1 cellular context compared by ENCODE assay signal in genomic region chr19:35716985-35717664, GRCh38.
A peak's percentile ranks its signal among the peaks of the same experiment; 100 is the strongest.
TF ChIP-seq lines count a peak whose summit lies in the region.

No MANE protein-coding gene starts in this region.

TF ChIP-seq in HepG2, 621 proteins besides CTCF, POLR2A, EP300 and RAD21 (continued from another document and continues in another):
- no peak for TF ChIP-seq ARID3A (IDR thresholded peaks at IDR 0.05; ENCODE audit: low read depth, low read length)
- peak; percentile 64; the same call in 1 of the 2 replicates for TF ChIP-seq ZNF777 (CRISPR knock-in tag; IDR thresholded peaks at IDR 0.05)
- no peak; the same call in 1 of the 2 replicates for TF ChIP-seq POGK (CRISPR knock-in tag; conservative IDR thresholded peaks at IDR 0.05)
- TF ChIP-seq ZBTB46 (CRISPR knock-in tag; IDR thresholded peaks at IDR 0.05; ENCODE audit: borderline replicate concordance): no peak
- TF ChIP-seq ZKSCAN1 (IDR thresholded peaks at IDR 0.05; ENCODE audit: low read length): peak; percentile 26; the same call in 1 of the 2 replicates
- TF ChIP-seq ZBTB34 (CRISPR knock-in tag; IDR thresholded peaks at IDR 0.05): no peak; the same call in 1 of the 2 replicates
- no peak for TF ChIP-seq CEBPB (IDR thresholded peaks at IDR 0.05; ENCODE audit: borderline replicate concordance, low read depth, low read length)
- TF ChIP-seq ZNF275 (CRISPR knock-in tag; IDR thresholded peaks at IDR 0.05; ENCODE audit: borderline replicate concordance): peak; percentile 76; the same call in 1 of the 2 replicates
- peak; percentile 43 for TF ChIP-seq MED8 (CRISPR knock-in tag; IDR thresholded peaks at IDR 0.05; ENCODE audit: insufficient replicate concordance)
- no peak for TF ChIP-seq NR3C1 (CRISPR knock-in tag; IDR thresholded peaks at IDR 0.05)
- no peak for TF ChIP-seq NAIF1 (CRISPR knock-in tag; IDR thresholded peaks at IDR 0.05; ENCODE audit: borderline replicate concordance)
- TF ChIP-seq ZNF3 (CRISPR knock-in tag; IDR thresholded peaks at IDR 0.05): no peak
- no peak for TF ChIP-seq STAT5B (CRISPR knock-in tag; IDR thresholded peaks at IDR 0.05)
- no peak for TF ChIP-seq GZF1 (CRISPR knock-in tag; IDR thresholded peaks at IDR 0.05)
- no peak for TF ChIP-seq ZNF646 (CRISPR knock-in tag; IDR thresholded peaks at IDR 0.05)
- TF ChIP-seq GPN1 (CRISPR knock-in tag; IDR thresholded peaks at IDR 0.05; ENCODE audit: borderline replicate concordance): no peak
- peak; percentile 67; the same call in 1 of the 2 replicates for TF ChIP-seq ZNF160 (CRISPR knock-in tag; IDR thresholded peaks at IDR 0.05)
- no peak for TF ChIP-seq ATRX (CRISPR knock-in tag; IDR thresholded peaks at IDR 0.05; ENCODE audit: borderline replicate concordance)
- TF ChIP-seq ZBTB7B (CRISPR knock-in tag; IDR thresholded peaks at IDR 0.05): 0 out of 2 replicates have a peak, but pooled peaks have one; percentile 19
- TF ChIP-seq ZNF710 (CRISPR knock-in tag; IDR thresholded peaks at IDR 0.05; ENCODE audit: borderline replicate concordance): peak; percentile 57
- no peak for TF ChIP-seq TCF12 (IDR thresholded peaks at IDR 0.05)
- TF ChIP-seq TCF12 (CRISPR knock-in tag; IDR thresholded peaks at IDR 0.05): no peak; the same call in none of the 2 replicates
- no peak for TF ChIP-seq HOXA9 (CRISPR knock-in tag; IDR thresholded peaks at IDR 0.05; ENCODE audit: borderline replicate concordance)
- no peak for TF ChIP-seq JUN (CRISPR knock-in tag; IDR thresholded peaks at IDR 0.05)
- TF ChIP-seq ATF1 (CRISPR knock-in tag; IDR thresholded peaks at IDR 0.05): peak; percentile 79
- TF ChIP-seq FOXA1 (IDR thresholded peaks at IDR 0.05): no peak
- no peak for TF ChIP-seq FOXA1 (CRISPR knock-in tag; IDR thresholded peaks at IDR 0.05)
- no peak for TF ChIP-seq ZNF251 (CRISPR knock-in tag; IDR thresholded peaks at IDR 0.05)
- peak; percentile 18 for TF ChIP-seq KAT8 (CRISPR knock-in tag; IDR thresholded peaks at IDR 0.05)
- TF ChIP-seq ZNF652 (CRISPR knock-in tag; IDR thresholded peaks at IDR 0.05; ENCODE audit: borderline replicate concordance, low read depth): no peak
- no peak for TF ChIP-seq ZNF367 (CRISPR knock-in tag; IDR thresholded peaks at IDR 0.05; ENCODE audit: borderline replicate concordance)
- no peak for TF ChIP-seq GPBP1L1 (CRISPR knock-in tag; IDR thresholded peaks at IDR 0.05)
- no peak for TF ChIP-seq ZNF441 (CRISPR knock-in tag; IDR thresholded peaks at IDR 0.05; ENCODE audit: borderline replicate concordance)
- TF ChIP-seq HNRNPL (IDR thresholded peaks at IDR 0.05; ENCODE audit: low read depth, low read length): no peak
- TF ChIP-seq KDM1A (CRISPR knock-in tag; IDR thresholded peaks at IDR 0.05): no peak
- no peak for TF ChIP-seq PLRG1 (conservative IDR thresholded peaks at IDR 0.05)
- TF ChIP-seq ZNF800 (CRISPR knock-in tag; IDR thresholded peaks at IDR 0.05): no peak
- TF ChIP-seq TMF1 (CRISPR knock-in tag; IDR thresholded peaks at IDR 0.05; ENCODE audit: low read depth): 0 out of 2 replicates have a peak, but pooled peaks have one; percentile 17
- 0 out of 2 replicates have a peak, but pooled peaks have one; percentile 55 for TF ChIP-seq PAWR (CRISPR knock-in tag; IDR thresholded peaks at IDR 0.05; ENCODE audit: borderline replicate concordance)
- no peak for TF ChIP-seq SOX13 (IDR thresholded peaks at IDR 0.05)
- TF ChIP-seq SOX13 (CRISPR knock-in tag; conservative IDR thresholded peaks at IDR 0.05 in 1 of 2, IDR thresholded peaks at IDR 0.05 in 1 of 2): no peak; a peak in 1 of 4 replicates
- TF ChIP-seq ZNF678 (CRISPR knock-in tag; IDR thresholded peaks at IDR 0.05): no peak; the same call in 1 of the 2 replicates
- no peak for TF ChIP-seq ZNF253 (CRISPR knock-in tag; IDR thresholded peaks at IDR 0.05; ENCODE audit: borderline replicate concordance)
- TF ChIP-seq XRCC5 (optimal IDR thresholded peaks at IDR 0.05; ENCODE audit: low read length): peak; percentile 14
- TF ChIP-seq ERF (CRISPR knock-in tag; IDR thresholded peaks at IDR 0.05): peak; percentile 11; the same call in 1 of the 2 replicates
- TF ChIP-seq SSRP1 (CRISPR knock-in tag; IDR thresholded peaks at IDR 0.05): no peak
- TF ChIP-seq ZNF724P (CRISPR knock-in tag; IDR thresholded peaks at IDR 0.05; ENCODE audit: borderline replicate concordance): peak; percentile 64; the same call in 1 of the 2 replicates
